Comparison of ENCODE assay signal across 1 cellular context in the genomic region with DNA sequence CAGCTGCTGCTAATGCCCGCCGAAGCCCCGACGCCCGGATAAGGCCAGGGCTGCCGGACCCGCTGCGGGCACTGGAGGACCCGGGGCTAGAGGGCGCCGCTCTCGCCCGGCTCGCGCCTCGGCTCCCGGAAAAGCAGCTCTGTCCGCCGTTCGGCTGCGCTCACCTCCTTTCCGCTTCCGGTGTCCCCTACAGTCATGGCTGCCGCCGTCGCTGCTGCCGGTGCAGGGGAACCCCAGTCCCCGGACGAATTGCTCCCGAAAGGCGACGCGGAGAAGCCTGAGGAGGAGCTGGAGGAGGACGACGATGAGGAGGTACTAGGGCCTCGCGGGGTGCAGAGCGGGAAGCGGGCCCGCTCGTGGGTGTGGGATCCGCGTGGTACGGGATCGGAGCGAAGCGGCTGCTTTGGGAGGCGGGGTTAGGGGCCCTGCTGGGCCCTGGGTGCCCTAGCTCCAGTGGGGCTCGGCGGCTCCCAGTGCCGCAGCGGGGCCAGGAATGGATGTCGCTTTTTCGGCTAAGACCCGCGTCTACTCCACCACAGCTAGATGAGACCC.
TF ChIP-seq lines count a peak whose summit lies in the region.

TOMM22 (plus strand) TSS at position 174 of the 552 bp plus-strand sequence; CDS start at position 196, 22 bp downstream.

TF ChIP-seq in K562, 482 proteins besides CTCF, POLR2A, EP300 and RAD21 (continued from another document and continues in another):
- TF ChIP-seq ATF1 (CRISPR knock-in tag; IDR thresholded peaks at IDR 0.05) (no peak), ATF1 (tag; IDR thresholded peaks at IDR 0.05) (peak; percentile 49; the same call in 1 of the 2 replicates), ZNF133 (CRISPR knock-in tag; IDR thresholded peaks at IDR 0.05) (no peak), THAP12 (CRISPR knock-in tag; IDR thresholded peaks at IDR 0.05) (peak; percentile 97), ETV1 (tag; conservative IDR thresholded peaks at IDR 0.05; ENCODE audit: low read depth) (peak; percentile 73), PCBP1 (IDR thresholded peaks at IDR 0.05; ENCODE audit: low read depth, low read length, poor library complexity, severe bottlenecking) (peak; percentile 70), PREB (CRISPR knock-in tag; IDR thresholded peaks at IDR 0.05) (no peak), RFX7 (CRISPR knock-in tag; IDR thresholded peaks at IDR 0.05) (no peak), FOXM1 (IDR thresholded peaks at IDR 0.05; ENCODE audit: low read depth) (no peak), FOXM1 (CRISPR knock-in tag; IDR thresholded peaks at IDR 0.05; ENCODE audit: low read depth) (0 out of 2 replicates have a peak, but pooled peaks have one; percentile 44), ZNF263 (CRISPR knock-in tag; IDR thresholded peaks at IDR 0.05; ENCODE audit: borderline replicate concordance) (peak; percentile 39; the same call in 1 of the 2 replicates), TBP (optimal IDR thresholded peaks at IDR 0.05; ENCODE audit: low read depth, low read length) (peak; percentile 78), ZNF518B (CRISPR knock-in tag; IDR thresholded peaks at IDR 0.05) (no peak), ZNF217 (CRISPR knock-in tag; IDR thresholded peaks at IDR 0.05) (no peak), ZNF707 (CRISPR knock-in tag; conservative IDR thresholded peaks at IDR 0.05) (no peak), BRD4 (IDR thresholded peaks at IDR 0.05) (no peak), XRCC3 (IDR thresholded peaks at IDR 0.05) (no peak), TCF15 (CRISPR knock-in tag; IDR thresholded peaks at IDR 0.05) (no peak), HDAC2 (IDR thresholded peaks at IDR 0.05) (peak; percentile 96), SNIP1 (IDR thresholded peaks at IDR 0.05; ENCODE audit: low read depth) (peak; percentile 87), CBFA2T2 (conservative IDR thresholded peaks at IDR 0.05) (no peak), ZNF77 (CRISPR knock-in tag; IDR thresholded peaks at IDR 0.05) (no peak), RBM39 (optimal IDR thresholded peaks at IDR 0.05; ENCODE audit: low read depth, low read length) (no peak), PRDM10 (IDR thresholded peaks at IDR 0.05; ENCODE audit: partially characterized antibody) (peak; percentile 23), MCM5 (IDR thresholded peaks at IDR 0.05; ENCODE audit: low read depth) (no peak), SMARCA5 (IDR thresholded peaks at IDR 0.05) (no peak), NR3C1 (CRISPR knock-in tag; IDR thresholded peaks at IDR 0.05) (no peak), ZBED1 (IDR thresholded peaks at IDR 0.05) (peak; percentile 71; the same call in 1 of the 2 replicates), DNMT1 (IDR thresholded peaks at IDR 0.05) (no peak), TARDBP (IDR thresholded peaks at IDR 0.05) (peak; percentile 28; the same call in 1 of the 2 replicates), LEF1 (IDR thresholded peaks at IDR 0.05) (peak; percentile 28; the same call in 1 of the 2 replicates), SRSF1 (IDR thresholded peaks at IDR 0.05; ENCODE audit: low read depth, low read length) (no peak), ZNF282 (CRISPR knock-in tag; IDR thresholded peaks at IDR 0.05) (no peak), JUN (IDR thresholded peaks at IDR 0.05; ENCODE audit: borderline replicate concordance, low read depth, low read length) (peak; percentile 38; the same call in 1 of the 2 replicates), JUN (CRISPR knock-in tag; IDR thresholded peaks at IDR 0.05; ENCODE audit: borderline replicate concordance) (no peak), ZNF121 (CRISPR knock-in tag; conservative IDR thresholded peaks at IDR 0.05) (peak; percentile 95), SUPT5H (IDR thresholded peaks at IDR 0.05) (peak; percentile 90), ZC3H11A (IDR thresholded peaks at IDR 0.05; ENCODE audit: low read depth, low read length) (no peak; the same call in 1 of the 2 replicates), TCF3 (CRISPR knock-in tag; IDR thresholded peaks at IDR 0.05) (0 out of 2 replicates have a peak, but pooled peaks have one; percentile 6), GTF2F1 (IDR thresholded peaks at IDR 0.05; ENCODE audit: low read depth, low read length) (peak; percentile 77), ZNF436 (CRISPR knock-in tag; IDR thresholded peaks at IDR 0.05) (no peak), THRB (CRISPR knock-in tag; conservative IDR thresholded peaks at IDR 0.05) (no peak), MTA1 (IDR thresholded peaks at IDR 0.05; ENCODE audit: borderline replicate concordance) (no peak), CHD2 (IDR thresholded peaks at IDR 0.05; ENCODE audit: low read depth, low read length) (no peak), ZC3H8 (IDR thresholded peaks at IDR 0.05) (no peak), ZNF239 (CRISPR knock-in tag; IDR thresholded peaks at IDR 0.05) (0 out of 2 replicates have a peak, but pooled peaks have one; percentile 15), MED1 (CRISPR knock-in tag; IDR thresholded peaks at IDR 0.05; ENCODE audit: borderline replicate concordance) (no peak), TEAD2 (tag; IDR thresholded peaks at IDR 0.05) (no peak), BDP1 (IDR thresholded peaks at IDR 0.05; ENCODE audit: insufficient read depth, insufficient read length) (no peak), ZNF431 (CRISPR knock-in tag; IDR thresholded peaks at IDR 0.05) (no peak), ZNF124 (CRISPR knock-in tag; IDR thresholded peaks at IDR 0.05) (no peak), ZFP1 (CRISPR knock-in tag; IDR thresholded peaks at IDR 0.05) (no peak), FOXP1 (CRISPR knock-in tag; IDR thresholded peaks at IDR 0.05) (peak; percentile 45; the same call in 1 of the 2 replicates)
- TF ChIP-seq, protein P1, sequence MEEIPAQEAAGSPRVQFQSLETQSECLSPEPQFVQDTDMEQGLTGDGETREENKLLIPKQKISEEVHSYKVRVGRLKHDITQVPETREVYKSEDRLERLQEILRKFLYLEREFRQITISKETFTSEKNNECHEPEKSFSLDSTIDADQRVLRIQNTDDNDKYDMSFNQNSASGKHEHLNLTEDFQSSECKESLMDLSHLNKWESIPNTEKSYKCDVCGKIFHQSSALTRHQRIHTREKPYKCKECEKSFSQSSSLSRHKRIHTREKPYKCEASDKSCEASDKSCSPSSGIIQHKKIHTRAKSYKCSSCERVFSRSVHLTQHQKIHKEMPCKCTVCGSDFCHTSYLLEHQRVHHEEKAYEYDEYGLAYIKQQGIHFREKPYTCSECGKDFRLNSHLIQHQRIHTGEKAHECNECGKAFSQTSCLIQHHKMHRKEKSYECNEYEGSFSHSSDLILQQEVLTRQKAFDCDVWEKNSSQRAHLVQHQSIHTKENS (CRISPR knock-in tag; IDR thresholded peaks at IDR 0.05) = no peak
- TF ChIP-seq, protein P2, sequence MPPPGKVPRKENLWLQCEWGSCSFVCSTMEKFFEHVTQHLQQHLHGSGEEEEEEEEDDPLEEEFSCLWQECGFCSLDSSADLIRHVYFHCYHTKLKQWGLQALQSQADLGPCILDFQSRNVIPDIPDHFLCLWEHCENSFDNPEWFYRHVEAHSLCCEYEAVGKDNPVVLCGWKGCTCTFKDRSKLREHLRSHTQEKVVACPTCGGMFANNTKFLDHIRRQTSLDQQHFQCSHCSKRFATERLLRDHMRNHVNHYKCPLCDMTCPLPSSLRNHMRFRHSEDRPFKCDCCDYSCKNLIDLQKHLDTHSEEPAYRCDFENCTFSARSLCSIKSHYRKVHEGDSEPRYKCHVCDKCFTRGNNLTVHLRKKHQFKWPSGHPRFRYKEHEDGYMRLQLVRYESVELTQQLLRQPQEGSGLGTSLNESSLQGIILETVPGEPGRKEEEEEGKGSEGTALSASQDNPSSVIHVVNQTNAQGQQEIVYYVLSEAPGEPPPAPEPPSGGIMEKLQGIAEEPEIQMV (tag; conservative IDR thresholded peaks at IDR 0.05; ENCODE audit: low read depth) = no peak
- TF ChIP-seq, protein P3, sequence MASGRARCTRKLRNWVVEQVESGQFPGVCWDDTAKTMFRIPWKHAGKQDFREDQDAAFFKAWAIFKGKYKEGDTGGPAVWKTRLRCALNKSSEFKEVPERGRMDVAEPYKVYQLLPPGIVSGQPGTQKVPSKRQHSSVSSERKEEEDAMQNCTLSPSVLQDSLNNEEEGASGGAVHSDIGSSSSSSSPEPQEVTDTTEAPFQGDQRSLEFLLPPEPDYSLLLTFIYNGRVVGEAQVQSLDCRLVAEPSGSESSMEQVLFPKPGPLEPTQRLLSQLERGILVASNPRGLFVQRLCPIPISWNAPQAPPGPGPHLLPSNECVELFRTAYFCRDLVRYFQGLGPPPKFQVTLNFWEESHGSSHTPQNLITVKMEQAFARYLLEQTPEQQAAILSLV (tag; IDR thresholded peaks at IDR 0.05) = no peak
